In genomic region chr11:112659185-112659584, GRCh38 we compare ENCODE assay signal across 19 cellular contexts.
A peak's percentile ranks its signal among the peaks of the same experiment; 100 is the strongest.
DNase-seq lines count a peak whose midpoint lies in the region; ATAC-seq and TF ChIP-seq lines count a peak whose summit lies in the region.
"Had no signal": no experiment of that assay in that cellular context is flagged by ENCODE, and none has a peak within 500 bp of the region (broad histone marks: within the 10 kb centered on the region; RNA-seq: fewer than 3 reads in every experiment).

No MANE protein-coding gene starts in this region.

- DNase-seq in MG63: peak; percentile 71
- DNase-seq in fibroblast of the aortic adventitia (ENCODE audit: low read depth): peak; percentile 38
- peak; percentile 44 for DNase-seq in superior temporal gyrus (ENCODE audit: extremely low spot score)
- no peak for DNase-seq in activated CD4-positive, alpha-beta T cell treated with anti-CD3 and anti-CD28 coated beads, Interleukin-2, amount 50 U/mL, for 48 hours
- no peak for DNase-seq in right atrium auricular region (ENCODE audit: low spot score)
- no peak for DNase-seq in stimulated activated naive CD4-positive, alpha-beta T cell (lab: John Stamatoyannopoulos, UW)
- DNase-seq in sciatic nerve (ENCODE audit: low spot score): no peak
- DNase-seq: C1 segment of cervical spinal cord; CD4-positive, CD25-positive, alpha-beta regulatory T cell; CD8-positive, alpha-beta memory T cell; COR-L47; DMS 273 treated with DMSO at 0.1 percent for 48 hours; DND-41; EL; GM23248 had no signal

- H3K36me3 ChIP-seq in MG63 (no peaks in the 10 kb centered on the region), right atrium auricular region (no peaks in the 10 kb centered on the region)
- H3K36me3 ChIP-seq: HAP-1 had no signal

- H3K27ac ChIP-seq in cingulate gyrus (ENCODE audit: low read depth, low read length) (peak overlapping the region; percentile 11), right atrium auricular region (peak overlapping the region in 1 of 2 donors; percentile 69)
- H3K27ac ChIP-seq: GM23248 had no signal

- TF ChIP-seq CTCF in fibroblast of the aortic adventitia (IDR thresholded peaks at IDR 0.05; ENCODE audit: insufficient read depth, low read length): no peak
- TF ChIP-seq CTCF in right atrium auricular region (IDR thresholded peaks at IDR 0.05): no peak

- intact Hi-C loops in sciatic nerve (cut with DNase I): no loop called here

- no peaks in the 10 kb centered on the region for H3K9me3 ChIP-seq in MG63
- no peaks in the 10 kb centered on the region for H3K9me3 ChIP-seq in right atrium auricular region
- H3K9me3 ChIP-seq: HAP-1 had no signal

- ATAC-seq in sciatic nerve: no peak
- ATAC-seq: GM12878, HepG2 had no signal

- no peaks in the 10 kb centered on the region for H3K27me3 ChIP-seq in MG63
- no peaks in the 10 kb centered on the region for H3K27me3 ChIP-seq in right atrium auricular region

- H3K4me1 ChIP-seq in right atrium auricular region: peaks cover 0 to 42% of the 10 kb centered on the region in 2 donors
- H3K4me1 ChIP-seq: HAP-1 had no signal

- no peak overlapping the region for H3K4me3 ChIP-seq in MG63
- H3K4me3 ChIP-seq in fibroblast of the aortic adventitia (ENCODE audit: low read depth, low read length): no peak overlapping the region
- H3K4me3 ChIP-seq in right atrium auricular region: no peak overlapping the region
- H3K4me3 ChIP-seq: GM12878, GM23248, HAP-1 had no signal

Comparison
In these comparisons a context has a peak if more than half of its experiments do, and no peak if none do; other contexts are left out.
1. DNase-seq: peak in MG63 (single experiment), fibroblast of the aortic adventitia (single experiment) and superior temporal gyrus (single experiment); none in activated CD4-positive, alpha-beta T cell treated with anti-CD3 and anti-CD28 coated beads, Interleukin-2, amount 50 U/mL, for 48 hours (0 of 2), right atrium auricular region (single experiment), stimulated activated naive CD4-positive, alpha-beta T cell (0 of 6) and sciatic nerve (single experiment).